Comparison of ENCODE assay signal across 11 cellular contexts in the genomic region with DNA sequence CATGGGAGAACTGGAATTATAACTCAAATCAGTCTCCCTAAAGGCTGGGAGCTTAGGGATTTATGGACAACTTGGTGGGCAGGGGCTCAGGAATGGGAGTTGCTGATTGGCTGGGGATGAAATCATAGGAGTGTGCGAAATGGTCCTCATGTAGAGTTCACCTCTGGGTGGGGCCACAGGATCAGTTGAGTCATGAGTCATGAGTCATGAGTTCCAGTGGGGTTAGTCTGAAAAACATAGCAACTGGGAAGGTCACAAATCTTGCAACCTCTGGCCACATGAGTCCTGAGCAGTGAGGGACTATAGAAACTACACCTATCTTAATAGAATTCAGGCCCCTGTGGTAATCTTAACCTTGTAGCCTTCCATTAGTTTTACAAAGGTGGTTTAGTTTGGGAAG.
DNase-seq lines count a peak whose midpoint lies in the region; TF ChIP-seq lines count a peak whose summit lies in the region.
"Had no signal": no experiment of that assay in that cellular context is flagged by ENCODE, and none has a peak within 500 bp of the region (broad histone marks: within the 10 kb centered on the region; RNA-seq: fewer than 3 reads in every experiment).

No MANE protein-coding gene starts in this region.

- H3K9me3 Mint-ChIP-seq in chondrocyte (ENCODE audit: low read depth): peaks cover 2% of the 10 kb centered on the region
- H3K9me3 Mint-ChIP-seq: activated naive CD4-positive, alpha-beta T cell treated with anti-CD3 and anti-CD28 coated beads, Interleukin-2, amount 50 U/mL, for 24 hours; stimulated activated naive CD8-positive, alpha-beta T cell treated with anti-CD3 and anti-CD28 coated beads, Interleukin-15, Interleukin-2, amounts not matched to agents 100 ng/mL and 50 ng/mL, for 24 hours had no signal

- H3K27me3 Mint-ChIP-seq in chondrocyte (ENCODE audit: low read depth): no peaks in the 10 kb centered on the region
- H3K27me3 Mint-ChIP-seq: activated naive CD4-positive, alpha-beta T cell treated with anti-CD3 and anti-CD28 coated beads, Interleukin-2, amount 50 U/mL, for 24 hours; stimulated activated naive CD8-positive, alpha-beta T cell treated with anti-CD3 and anti-CD28 coated beads, Interleukin-15, Interleukin-2, amounts not matched to agents 100 ng/mL and 50 ng/mL, for 24 hours had no signal

- H3K27ac Mint-ChIP-seq in chondrocyte (ENCODE audit: unreplicated experiment): no peak overlapping the region
- H3K27ac Mint-ChIP-seq: activated naive CD4-positive, alpha-beta T cell treated with anti-CD3 and anti-CD28 coated beads, Interleukin-2, amount 50 U/mL, for 24 hours; stimulated activated naive CD8-positive, alpha-beta T cell treated with anti-CD3 and anti-CD28 coated beads, Interleukin-15, Interleukin-2, amounts not matched to agents 100 ng/mL and 50 ng/mL, for 24 hours had no signal

- H3K36me3 Mint-ChIP-seq in chondrocyte (ENCODE audit: low read depth): no peaks in the 10 kb centered on the region
- H3K36me3 Mint-ChIP-seq: activated naive CD4-positive, alpha-beta T cell treated with anti-CD3 and anti-CD28 coated beads, Interleukin-2, amount 50 U/mL, for 24 hours had no signal

- peaks cover 34% of the 10 kb centered on the region for H3K4me1 Mint-ChIP-seq in chondrocyte (ENCODE audit: low read depth)
- H3K4me1 Mint-ChIP-seq: activated naive CD4-positive, alpha-beta T cell treated with anti-CD3 and anti-CD28 coated beads, Interleukin-2, amount 50 U/mL, for 24 hours had no signal

- no peak for TF ChIP-seq CTCF in chondrocyte (IDR thresholded peaks at IDR 0.05)

- in situ Hi-C loops in SK-MEL-5 (cut with HindIII; ENCODE audit: low pct_unique_long_range_greater_than_20kb, low sequenced_read_pairs): no loop called here

- no peak overlapping the region for H3K4me3 Mint-ChIP-seq in chondrocyte (ENCODE audit: unreplicated experiment)
- H3K4me3 Mint-ChIP-seq: activated naive CD4-positive, alpha-beta T cell treated with anti-CD3 and anti-CD28 coated beads, Interleukin-2, amount 50 U/mL, for 24 hours; stimulated activated naive CD8-positive, alpha-beta T cell treated with anti-CD3 and anti-CD28 coated beads, Interleukin-15, Interleukin-2, amounts not matched to agents 100 ng/mL and 50 ng/mL, for 24 hours had no signal

- DNase-seq in AG08395 (ENCODE audit: low spot score) (peak; percentile 10), HK-2 (ENCODE audit: unreplicated experiment) (peak; percentile 7), SK-MEL-5 (ENCODE audit: low read depth, low spot score) (peak; percentile 2), fibroblast of peridontal ligament (ENCODE audit: extremely low read depth) (peak; percentile 21), chondrocyte (ENCODE audit: low spot score) (no peak), SHP77 treated with DMSO at 0.1 percent for 48 hours (lab: John Stamatoyannopoulos, UW) (no peak), NCI-H187 treated with DMSO at 0.1 percent for 48 hours (lab: John Stamatoyannopoulos, UW) (no peak), NCI-H2081 treated with DMSO at 0.1 percent for 48 hours (lab: John Stamatoyannopoulos, UW) (no peak)
- DNase-seq: colonic mucosa had no signal

Comparison
In these comparisons a context has a peak if more than half of its experiments do, and no peak if none do; other contexts are left out.
1. DNase-seq: peak in AG08395 (single experiment), HK-2 (single experiment), SK-MEL-5 (single experiment) and fibroblast of peridontal ligament (single experiment); none in chondrocyte (single experiment), SHP77 treated with DMSO at 0.1 percent for 48 hours (single experiment), NCI-H187 treated with DMSO at 0.1 percent for 48 hours (single experiment) and NCI-H2081 treated with DMSO at 0.1 percent for 48 hours (single experiment).